ENCODE assay signal across 11 cellular contexts in the genomic region with DNA sequence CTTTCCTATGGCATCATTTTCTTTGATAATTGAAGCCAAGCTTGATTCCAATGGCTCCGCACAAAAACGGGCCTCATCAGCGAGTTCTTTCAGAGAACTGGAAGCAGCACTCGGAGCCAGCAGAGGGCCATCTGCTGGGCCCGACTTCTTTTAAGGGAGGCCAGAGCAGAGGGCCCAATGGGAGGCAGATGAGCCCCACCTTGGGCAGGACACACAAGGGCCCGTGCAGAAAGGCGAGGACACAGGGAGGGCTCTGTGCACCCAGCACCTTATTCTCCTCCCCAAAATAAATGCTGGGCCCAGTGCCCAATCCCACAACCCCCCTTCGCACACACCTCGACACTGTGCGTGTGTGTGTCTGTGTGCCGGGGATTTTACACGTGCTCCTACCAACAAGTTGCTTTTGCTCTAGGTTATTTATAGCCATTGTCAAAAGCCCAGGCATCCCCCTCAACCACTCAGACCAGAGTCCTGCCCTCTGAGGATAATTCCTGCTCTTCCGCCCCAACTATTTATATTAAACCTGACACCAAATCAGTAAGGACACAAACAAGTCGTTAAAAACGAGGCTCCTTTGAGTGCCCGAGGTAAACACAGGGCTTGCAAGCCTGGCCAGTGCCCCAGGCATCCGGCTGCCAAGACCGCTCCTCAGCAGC. TPM values are rescaled to one million over a fixed set of nuclear protein-coding genes. Genes with fewer than 3 reads are reported as not detected.
DNase-seq lines count a peak whose midpoint lies in the region; ATAC-seq and TF ChIP-seq lines count a peak whose summit lies in the region.
"Had no signal": no experiment of that assay in that cellular context is flagged by ENCODE, and none has a peak within 500 bp of the region (broad histone marks: within the 10 kb centered on the region; RNA-seq: fewer than 3 reads in every experiment).

No MANE protein-coding gene starts in this region.

- peaks cover 6% of the 10 kb centered on the region for H3K4me1 Mint-ChIP-seq in HFFc6 (ENCODE audit: low read depth)
- H3K4me1 Mint-ChIP-seq in stimulated activated naive B cell treated with anti-CD40 and anti-IgM and Interleukin-4, amounts not matched to agents 10 μg/mL and 1 μg/mL and 100 μg/mL, for 72 hours, result peaks cover 5 to 13% of the 10 kb centered on the region in 2 donors

- H3K9me3 Mint-ChIP-seq in HFFc6, result no peaks in the 10 kb centered on the region
- no peaks in the 10 kb centered on the region for H3K9me3 Mint-ChIP-seq in stimulated activated naive B cell treated with anti-CD40 and anti-IgM and Interleukin-4, amounts not matched to agents 10 μg/mL and 1 μg/mL and 100 μg/mL, for 72 hours
- no peaks in the 10 kb centered on the region for H3K9me3 Mint-ChIP-seq in activated naive CD4-positive, alpha-beta T cell treated with anti-CD3 and anti-CD28 coated beads, Interleukin-2, amount 50 U/mL, for 72 hours

- H3K9me2 ChIP-seq in hepatocyte (replicated peaks; ENCODE audit: insufficient read depth), result no peaks in the 10 kb centered on the region

- intact Hi-C loops in ascending aorta (cut with DNase I), result loop anchor here (5.0 kb wide), 2 partner anchors 233 to 322 kb away; no protein-coding TSS in a partner anchor

- H3K27me3 ChIP-seq in ascending aorta, result no peaks in the 10 kb centered on the region
- no peaks in the 10 kb centered on the region for H3K27me3 ChIP-seq in hepatocyte

- no peak overlapping the region for H2AFZ ChIP-seq in hepatocyte
- H2AFZ ChIP-seq: PC-9 had no signal

- no peak overlapping the region for H3K27ac Mint-ChIP-seq in HFFc6
- H3K27ac Mint-ChIP-seq in stimulated activated naive B cell treated with anti-CD40 and anti-IgM and Interleukin-4, amounts not matched to agents 10 μg/mL and 1 μg/mL and 100 μg/mL, for 72 hours, result peak overlapping the region; percentile 34
- peak overlapping the region in 1 of 2 donors; percentile 20 for H3K27ac Mint-ChIP-seq in activated naive CD4-positive, alpha-beta T cell treated with anti-CD3 and anti-CD28 coated beads, Interleukin-2, amount 50 U/mL, for 72 hours

- H4K20me1 ChIP-seq in hepatocyte (ENCODE audit: insufficient read depth, poor library complexity, severe bottlenecking), result peaks cover 64% of the 10 kb centered on the region

- H3K36me3 ChIP-seq in ascending aorta, result peaks cover 0 to 4% of the 10 kb centered on the region in 2 donors
- no peaks in the 10 kb centered on the region for H3K36me3 ChIP-seq in hepatocyte (replicated peaks; ENCODE audit: insufficient read depth, low read depth)
- H3K36me3 ChIP-seq: neutrophil had no signal

- H3K27me3 Mint-ChIP-seq in HFFc6 (ENCODE audit: insufficient read depth), result peaks cover 16% of the 10 kb centered on the region
- peaks cover 0 to 8% of the 10 kb centered on the region in 2 donors for H3K27me3 Mint-ChIP-seq in stimulated activated naive B cell treated with anti-CD40 and anti-IgM and Interleukin-4, amounts not matched to agents 10 μg/mL and 1 μg/mL and 100 μg/mL, for 72 hours

- H3K4me3 Mint-ChIP-seq in HFFc6, result peak overlapping the region; percentile 43; the same call in 1 of the 2 replicates
- no peak overlapping the region for H3K4me3 Mint-ChIP-seq in stimulated activated naive B cell treated with anti-CD40 and anti-IgM and Interleukin-4, amounts not matched to agents 10 μg/mL and 1 μg/mL and 100 μg/mL, for 72 hours

- DNase-seq in HFFc6, result no peak
- DNase-seq in ascending aorta (ENCODE audit: low spot score in 2 of 2), result no peak
- DNase-seq in hepatocyte (ENCODE audit: low spot score), result peak; percentile 17
- no peak for DNase-seq in stimulated activated naive B cell treated with anti-CD40 and anti-IgM and Interleukin-4, amounts not matched to agents 10 μg/mL and 1 μg/mL and 100 μg/mL, for 72 hours
- no peak for DNase-seq in stimulated activated CD4-positive, alpha-beta T cell treated with anti-CD3 and anti-CD28 coated beads, Interleukin-4, amount 100 ng/mL, for 24 hours
- DNase-seq in activated naive CD4-positive, alpha-beta T cell treated with anti-CD3 and anti-CD28 coated beads, Interleukin-2, amount 50 U/mL, for 72 hours (ENCODE audit: low spot score in 2 of 2), result no peak
- no peak for DNase-seq in activated CD4-positive, alpha-beta T cell treated with anti-CD3 and anti-CD28 coated beads, Interleukin-2, amount 50 U/mL, for 48 hours
- DNase-seq: Karpas-422, PC-9 had no signal

- H3K9me3 ChIP-seq in ascending aorta (no peaks in the 10 kb centered on the region), hepatocyte (ENCODE audit: low read depth) (no peaks in the 10 kb centered on the region)
- H3K9me3 ChIP-seq: neutrophil had no signal

- no peaks in the 10 kb centered on the region for H3K79me2 ChIP-seq in hepatocyte

- 47% methylated on average over 18 of the region's 18 CpGs for WGBS in hepatocyte (ENCODE audit: low lambda C conversion rate, missing lambda C conversion rate)

- H3K4me3 ChIP-seq in ascending aorta (no peak overlapping the region), hepatocyte (no peak overlapping the region)
- H3K4me3 ChIP-seq: PC-9 had no signal

- H3K4me1 ChIP-seq in ascending aorta (peaks cover 18 to 36% of the 10 kb centered on the region in 2 donors), hepatocyte (ENCODE audit: insufficient read depth) (peaks cover 45% of the 10 kb centered on the region)

- H3K27ac ChIP-seq in ascending aorta, result no peak overlapping the region
- H3K27ac ChIP-seq in hepatocyte, result no peak overlapping the region
- H3K27ac ChIP-seq: neutrophil, PC-9 had no signal

- ATAC-seq in stimulated activated naive B cell treated with anti-CD40 and anti-IgM and Interleukin-4, amounts not matched to agents 10 μg/mL and 1 μg/mL and 100 μg/mL, for 72 hours (replicated peaks), result no peak
- no peak for ATAC-seq in activated naive CD4-positive, alpha-beta T cell treated with anti-CD3 and anti-CD28 coated beads, Interleukin-2, amount 50 U/mL, for 72 hours
- ATAC-seq: activated CD4-positive, CD25-positive, alpha-beta regulatory T cell treated with anti-CD3 and anti-CD28 coated beads, Interleukin-2, amount 50 U/mL, for 24 hours had no signal

- H3K4me2 ChIP-seq in hepatocyte, result no peak overlapping the region
- H3K4me2 ChIP-seq: PC-9 had no signal

- no peak for TF ChIP-seq CTCF in HFFc6 (IDR thresholded peaks at IDR 0.05)
- peak in 2 of 3 experiments; percentile 7 to 13 for TF ChIP-seq CTCF in ascending aorta (IDR thresholded peaks at IDR 0.05)
- peak; percentile 18 for TF ChIP-seq CTCF in hepatocyte (IDR thresholded peaks at IDR 0.05; ENCODE audit: poor library complexity)

- H3K36me3 Mint-ChIP-seq in HFFc6 (ENCODE audit: low read depth), result no peaks in the 10 kb centered on the region
- H3K36me3 Mint-ChIP-seq in stimulated activated naive B cell treated with anti-CD40 and anti-IgM and Interleukin-4, amounts not matched to agents 10 μg/mL and 1 μg/mL and 100 μg/mL, for 72 hours, result peaks cover 0 to 3% of the 10 kb centered on the region in 2 donors
- H3K36me3 Mint-ChIP-seq in activated naive CD4-positive, alpha-beta T cell treated with anti-CD3 and anti-CD28 coated beads, Interleukin-2, amount 50 U/mL, for 72 hours, result peaks cover 0 to under 1% of the 10 kb centered on the region in 2 donors

RNA-seq across cellular contexts. Expression of a gene that starts 6.8 kb away (rescaled TPM):
- total RNA-seq in HFFc6 (2021; fragmentation: NEBNext Ultra II Directional; extraction: Animal tissue kit (Norgen Biotek cat#: 25700)), result under 1 TPM; 0.17 to 0.57 (median 0.39) TPM
- total RNA-seq in ascending aorta (27.5 TPM), hepatocyte (21.4 and 22.3 TPM in 2 replicates)
- polyA plus RNA-seq in hepatocyte, result 11.3 and 15.4 TPM in 2 replicates
- 1 to 10 TPM in 1 of 2 donors, under 1 TPM in 1; 0.96 to 3.6 TPM for total RNA-seq in activated naive CD4-positive, alpha-beta T cell treated with anti-CD3 and anti-CD28 coated beads, Interleukin-2, amount 50 U/mL, for 72 hours
